12 cellular contexts compared by ENCODE assay signal in the genomic region with DNA sequence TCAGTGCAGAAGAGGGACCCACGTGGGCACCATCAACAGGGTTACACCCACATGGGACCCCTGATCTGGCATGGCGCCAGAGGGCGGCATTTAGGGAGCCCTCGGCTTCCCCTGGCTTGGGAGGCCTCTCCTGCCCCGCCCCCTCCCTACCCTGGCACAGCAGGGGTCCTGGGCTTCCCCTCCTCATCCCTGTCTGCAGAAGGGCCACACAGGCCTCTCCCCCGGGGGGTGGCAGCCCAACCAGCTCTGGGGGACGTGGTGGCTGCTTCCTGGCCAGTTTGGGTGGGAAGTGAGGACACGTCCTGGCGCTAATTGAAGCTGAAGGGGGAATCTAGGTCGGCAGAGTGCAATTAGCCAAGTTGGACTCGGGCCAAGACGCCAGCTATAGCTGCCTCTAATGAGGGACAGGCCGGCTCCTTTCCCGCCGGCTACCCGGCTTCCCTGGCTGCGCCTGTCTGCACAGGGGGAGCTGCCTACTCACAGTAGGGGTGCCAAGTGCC.
DNase-seq lines count a peak whose midpoint lies in the region; ATAC-seq, FAIRE-seq and TF ChIP-seq lines count a peak whose summit lies in the region.
"Had no signal": no experiment of that assay in that cellular context is flagged by ENCODE, and none has a peak within 500 bp of the region (broad histone marks: within the 10 kb centered on the region; RNA-seq: fewer than 3 reads in every experiment).

No MANE protein-coding gene starts in this region.

- DNase-seq in D341Med (ENCODE audit: low spot score) (peak; percentile 64), NCI-H1694 treated with DMSO at 0.1 percent for 48 hours (lab: John Stamatoyannopoulos, UW) (peak; percentile 59), ascending aorta (ENCODE audit: low spot score in 2 of 2) (no peak), neuronal stem cell (ENCODE audit: low spot score) (no peak), small intestine (no peak), cortex of kidney (lab: John Stamatoyannopoulos, UW) (no peak)
- DNase-seq in activated CD4-positive, alpha-beta T cell treated with anti-CD3 and anti-CD28 coated beads for 36 hours, result no peak
- DNase-seq: T-helper 9 cell, thyroid gland had no signal

- TF ChIP-seq CTCF in ascending aorta (IDR thresholded peaks at IDR 0.05), result no peak

- no peak overlapping the region for H3K4me3 ChIP-seq in ascending aorta
- no peak overlapping the region for H3K4me3 ChIP-seq in neuronal stem cell (ENCODE audit: low read length in 2 of 2)
- H3K4me3 ChIP-seq in small intestine (ENCODE audit: low read depth in 1 of 2, low read length in 2 of 2), result no peak overlapping the region
- H3K4me3 ChIP-seq: thyroid gland had no signal

- intact Hi-C loops in ascending aorta (cut with DNase I), result no loop called here
- intact Hi-C loops in activated CD4-positive, alpha-beta T cell treated with anti-CD3 and anti-CD28 coated beads for 36 hours (cut with DNase I, micrococcal nuclease), result no loop called here

- H3K79me1 ChIP-seq in neuronal stem cell (ENCODE audit: low read depth, low read length), result peaks cover 1% of the 10 kb centered on the region

- peak overlapping the region; percentile 95 for H2BK12ac ChIP-seq in neuronal stem cell (ENCODE audit: low read length)

- peaks cover 2% of the 10 kb centered on the region for H3K27me3 Mint-ChIP-seq in activated CD4-positive, alpha-beta T cell treated with anti-CD3 and anti-CD28 coated beads for 36 hours

- no peak overlapping the region for H2BK15ac ChIP-seq in neuronal stem cell (ENCODE audit: low read length)

- no peak for ATAC-seq in activated CD4-positive, alpha-beta T cell treated with anti-CD3 and anti-CD28 coated beads for 36 hours
- no peak for ATAC-seq in HG03342 (IDR thresholded peaks at IDR 0.05; ENCODE audit: unreplicated experiment)

- CTCF ChIA-PET in activated CD4-positive, alpha-beta T cell treated with anti-CD3 and anti-CD28 coated beads for 36 hours (lab: Charles Lee), result interaction anchor here (1.1 kb wide), 1 partner anchor 132 kb away, joined by 5 read pairs; no protein-coding TSS in a partner anchor

- no peak overlapping the region for H4K91ac ChIP-seq in neuronal stem cell (ENCODE audit: low read depth, low read length, poor library complexity)

- POLR2A ChIA-PET in activated CD4-positive, alpha-beta T cell treated with anti-CD3 and anti-CD28 coated beads for 36 hours (lab: Charles Lee), result no interaction called here

- no peak for FAIRE-seq in small intestine (lab: Jason Lieb, UNC)
- FAIRE-seq: islet of Langerhans had no signal

- H3K27me3 ChIP-seq in ascending aorta (no peaks in the 10 kb centered on the region), neuronal stem cell (ENCODE audit: control insufficient read depth in 3 of 3, insufficient read depth in 3 of 3, low read depth in 1 of 3, low read length in 3 of 3) (peaks cover 0 to 34% (median 6%) of the 10 kb centered on the region in 3 experiments), small intestine (ENCODE audit: control insufficient read depth in 2 of 2, insufficient read depth in 2 of 2, low read length in 2 of 2) (no peaks in the 10 kb centered on the region)
- H3K27me3 ChIP-seq: thyroid gland had no signal

- H2BK120ac ChIP-seq in neuronal stem cell (ENCODE audit: low read depth, low read length), result no peak overlapping the region

- H3K14ac ChIP-seq in neuronal stem cell (ENCODE audit: low read length), result peak overlapping the region; percentile 94

- H3K36me3 ChIP-seq in ascending aorta (peaks cover 35 to 36% of the 10 kb centered on the region in 2 donors), neuronal stem cell (replicated peaks in 1 of 2; ENCODE audit: control insufficient read depth in 2 of 2, insufficient read depth in 2 of 2, low read length in 2 of 2) (no peaks in the 10 kb centered on the region), small intestine (ENCODE audit: control insufficient read depth in 2 of 2, insufficient read depth in 2 of 2, low read length in 2 of 2) (peaks cover 14 to 23% of the 10 kb centered on the region in 2 donors)

- H2BK5ac ChIP-seq in neuronal stem cell (ENCODE audit: low read length), result no peak overlapping the region

- H3K9me3 Mint-ChIP-seq in activated CD4-positive, alpha-beta T cell treated with anti-CD3 and anti-CD28 coated beads for 36 hours (ENCODE audit: low read depth), result no peaks in the 10 kb centered on the region

- H3K4me3 Mint-ChIP-seq in activated CD4-positive, alpha-beta T cell treated with anti-CD3 and anti-CD28 coated beads for 36 hours, result no peak overlapping the region

- peak overlapping the region; percentile 11 for H3K4me2 ChIP-seq in neuronal stem cell (ENCODE audit: insufficient read depth, low read length, poor library complexity, severe bottlenecking)

- H3K18ac ChIP-seq in neuronal stem cell (ENCODE audit: low read length), result peak overlapping the region; percentile 91

- peak overlapping the region; percentile 30 for H3K9ac ChIP-seq in neuronal stem cell (ENCODE audit: low read depth, low read length, poor library complexity)

- H3K9me3 ChIP-seq in ascending aorta, result no peaks in the 10 kb centered on the region
- peaks cover 0 to 5% of the 10 kb centered on the region in 2 donors for H3K9me3 ChIP-seq in neuronal stem cell (replicated peaks in 1 of 2; ENCODE audit: control insufficient read depth in 2 of 2, insufficient read depth in 1 of 2, low read depth in 1 of 2, low read length in 2 of 2)
- no peaks in the 10 kb centered on the region for H3K9me3 ChIP-seq in small intestine (ENCODE audit: control insufficient read depth, low read depth)
- H3K9me3 ChIP-seq: thyroid gland had no signal

- H2AK5ac ChIP-seq in neuronal stem cell (ENCODE audit: low read depth, low read length), result peak overlapping the region; percentile 98

- H2AFZ ChIP-seq in neuronal stem cell (ENCODE audit: low read length), result no peak overlapping the region

- H3K27ac ChIP-seq in ascending aorta (peak overlapping the region; percentile 58 to 71), neuronal stem cell (replicated peaks; ENCODE audit: low read length) (no peak overlapping the region), small intestine (ENCODE audit: low read depth in 1 of 2, low read length in 1 of 2) (no peak overlapping the region)
- H3K27ac ChIP-seq: epithelial cell of prostate had no signal

- H3K23ac ChIP-seq in neuronal stem cell (ENCODE audit: low read depth, low read length, poor library complexity), result peak overlapping the region; percentile 70

- H3K4ac ChIP-seq in neuronal stem cell (ENCODE audit: low read length), result no peak overlapping the region

- no peak overlapping the region for H4K8ac ChIP-seq in neuronal stem cell (ENCODE audit: low read depth, low read length)

- WGBS in neuronal stem cell (ENCODE audit: extremely low coverage in 2 of 2, insufficient read length in 2 of 2, insufficient replicate concordance in 1 of 2), 2 donors, result no CpG with 5 or more reads among the region's 17 CpGs
- 74 to 83% (median 80%) methylated on average over 14 to 17 of the region's 17 CpGs for WGBS in small intestine, 3 donors

- H3K4me1 ChIP-seq in ascending aorta (peaks cover 15 to 28% of the 10 kb centered on the region in 2 donors), neuronal stem cell (ENCODE audit: control insufficient read depth in 2 of 2, insufficient read depth in 1 of 2, low read depth in 1 of 2, low read length in 2 of 2) (peaks cover 0 to 7% of the 10 kb centered on the region in 2 donors), small intestine (ENCODE audit: control insufficient read depth in 2 of 2, insufficient read depth in 1 of 2, low read depth in 1 of 2, low read length in 1 of 2) (no peaks in the 10 kb centered on the region)
- H3K4me1 ChIP-seq: thyroid gland had no signal

- peaks cover 1% of the 10 kb centered on the region for H3K4me1 Mint-ChIP-seq in activated CD4-positive, alpha-beta T cell treated with anti-CD3 and anti-CD28 coated beads for 36 hours

- H3K27ac Mint-ChIP-seq in activated CD4-positive, alpha-beta T cell treated with anti-CD3 and anti-CD28 coated beads for 36 hours, result no peak overlapping the region

- H3K36me3 Mint-ChIP-seq in activated CD4-positive, alpha-beta T cell treated with anti-CD3 and anti-CD28 coated beads for 36 hours (ENCODE audit: low read depth), result no peaks in the 10 kb centered on the region

Comparison
In these comparisons a context has a peak if more than half of its experiments do, and no peak if none do; other contexts are left out.
1. DNase-seq: peak in D341Med (single experiment) and NCI-H1694 treated with DMSO at 0.1 percent for 48 hours (single experiment); none in ascending aorta (0 of 2), neuronal stem cell (single experiment), small intestine (single experiment), activated CD4-positive, alpha-beta T cell treated with anti-CD3 and anti-CD28 coated beads for 36 hours (single experiment) and cortex of kidney (single experiment).
2. H3K27ac ChIP-seq: peak in ascending aorta (2 of 2); none in neuronal stem cell (single experiment) and small intestine (0 of 2).